ENCODE assay signal across 9 cellular contexts in the genomic region with DNA sequence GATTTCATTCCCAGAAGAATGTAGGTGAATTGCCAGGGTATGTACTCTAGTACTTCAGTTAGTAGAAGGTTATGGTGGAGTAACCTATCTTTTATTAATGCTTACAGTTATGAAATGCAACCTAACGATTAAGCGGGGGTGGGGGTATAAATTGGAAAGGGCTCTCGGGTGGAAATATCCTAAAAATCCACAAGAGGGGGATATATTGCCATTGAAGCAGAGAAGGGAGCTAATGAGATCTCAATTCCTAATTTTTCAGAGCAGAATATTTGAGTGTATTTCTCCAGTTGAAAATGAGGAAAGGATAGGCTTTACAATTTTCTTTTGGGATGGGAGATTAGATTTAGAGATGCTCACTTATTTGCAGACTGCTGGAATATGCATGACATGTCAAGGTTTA.
DNase-seq lines count a peak whose midpoint lies in the region; ATAC-seq and TF ChIP-seq lines count a peak whose summit lies in the region.
"Had no signal": no experiment of that assay in that cellular context is flagged by ENCODE, and none has a peak within 500 bp of the region (broad histone marks: within the 10 kb centered on the region; RNA-seq: fewer than 3 reads in every experiment).

No MANE protein-coding gene starts in this region.

- peaks cover 3% of the 10 kb centered on the region for H3K27me3 Mint-ChIP-seq in neural progenitor cell (ENCODE audit: insufficient read depth, low read depth)
- peaks cover 0 to 7% of the 10 kb centered on the region in 2 donors for H3K27me3 Mint-ChIP-seq in effector memory CD8-positive, alpha-beta T cell

- DNase-seq in GM13977 (ENCODE audit: low spot score) (no peak), NCI-H1694 (lab: John Stamatoyannopoulos, UW) (peak; percentile 26), choroid plexus epithelial cell (ENCODE audit: low read depth) (peak; percentile 34), neural progenitor cell (ENCODE audit: low spot score) (peak; percentile 26)
- DNase-seq in effector memory CD8-positive, alpha-beta T cell: no peak
- DNase-seq: activated gamma-delta T cell had no signal

- no peaks in the 10 kb centered on the region for H3K79me2 ChIP-seq in neural progenitor cell (ENCODE audit: low read depth)

- peaks cover 10% of the 10 kb centered on the region for H3K4me1 Mint-ChIP-seq in neural progenitor cell
- no peaks in the 10 kb centered on the region for H3K4me1 Mint-ChIP-seq in effector memory CD8-positive, alpha-beta T cell (ENCODE audit: low read depth in 2 of 2)

- H3K4me2 ChIP-seq in neural progenitor cell: no peak overlapping the region

- TF ChIP-seq CTCF in GM13977 (IDR thresholded peaks at IDR 0.05; ENCODE audit: extremely low read depth, insufficient read depth, missing control alignments): peak; percentile 12
- peak; percentile 49 for TF ChIP-seq CTCF in choroid plexus epithelial cell (conservative IDR thresholded peaks at IDR 0.05; ENCODE audit: low read depth, low read length)
- peak; percentile 67 for TF ChIP-seq CTCF in neural progenitor cell (IDR thresholded peaks at IDR 0.05)

- H3K36me3 ChIP-seq in neural progenitor cell: no peaks in the 10 kb centered on the region

- in situ Hi-C loops in GM13977 (cut with MboI; ENCODE audit: low pct_unique_long_range_greater_than_20kb, low sequenced_read_pairs, unreplicated experiment): no loop called here

- H3K9me3 Mint-ChIP-seq in neural progenitor cell: no peaks in the 10 kb centered on the region
- H3K9me3 Mint-ChIP-seq in effector memory CD8-positive, alpha-beta T cell: no peaks in the 10 kb centered on the region
- H3K9me3 Mint-ChIP-seq: T-helper 2 cell treated with Interferon-gamma antibody and Interleukin-4, amounts not matched to agents 5 μg/mL and 100 μg/mL, for 36 hours had no signal

- no peak for ATAC-seq in effector memory CD8-positive, alpha-beta T cell (replicated peaks)
- ATAC-seq in GM21529 (IDR thresholded peaks at IDR 0.05; ENCODE audit: unreplicated experiment): no peak
- no peak for ATAC-seq in GM18519 (IDR thresholded peaks at IDR 0.05; ENCODE audit: low FRiP score, unreplicated experiment)

- H2AFZ ChIP-seq in neural progenitor cell (replicated peaks): no peak overlapping the region

- H4K20me1 ChIP-seq in neural progenitor cell (ENCODE audit: low read depth): no peaks in the 10 kb centered on the region

- H3K4me3 ChIP-seq in choroid plexus epithelial cell (ENCODE audit: low read depth, low read length): no peak overlapping the region
- H3K4me3 ChIP-seq in neural progenitor cell: no peak overlapping the region

- no peak overlapping the region for H3K27ac ChIP-seq in neural progenitor cell

- H3K4me3 Mint-ChIP-seq in neural progenitor cell: no peak overlapping the region
- no peak overlapping the region for H3K4me3 Mint-ChIP-seq in effector memory CD8-positive, alpha-beta T cell
- H3K4me3 Mint-ChIP-seq: T-helper 2 cell treated with Interferon-gamma antibody and Interleukin-4, amounts not matched to agents 5 μg/mL and 100 μg/mL, for 36 hours had no signal

- no peaks in the 10 kb centered on the region for H3F3A ChIP-seq in neural progenitor cell (ENCODE audit: low read depth)

- H3K27ac Mint-ChIP-seq in neural progenitor cell: no peak overlapping the region
- no peak overlapping the region for H3K27ac Mint-ChIP-seq in effector memory CD8-positive, alpha-beta T cell
- H3K27ac Mint-ChIP-seq: T-helper 2 cell treated with Interferon-gamma antibody and Interleukin-4, amounts not matched to agents 5 μg/mL and 100 μg/mL, for 36 hours had no signal

- no peaks in the 10 kb centered on the region for H3K4me1 ChIP-seq in neural progenitor cell

- no peaks in the 10 kb centered on the region for H3K9me3 ChIP-seq in neural progenitor cell (ENCODE audit: low read depth)

- no peaks in the 10 kb centered on the region for H3K36me3 Mint-ChIP-seq in neural progenitor cell
- no peaks in the 10 kb centered on the region for H3K36me3 Mint-ChIP-seq in effector memory CD8-positive, alpha-beta T cell (ENCODE audit: insufficient read depth)

- H3K9ac ChIP-seq in neural progenitor cell: no peak overlapping the region

- H3K27me3 ChIP-seq in neural progenitor cell: no peaks in the 10 kb centered on the region

Comparison
In these comparisons a context has a peak if more than half of its experiments do, and no peak if none do; other contexts are left out.
1. DNase-seq: peak in NCI-H1694 (single experiment), choroid plexus epithelial cell (single experiment) and neural progenitor cell (single experiment); none in GM13977 (single experiment) and effector memory CD8-positive, alpha-beta T cell (0 of 3).
2. CTCF ChIP-seq: peak in every context shown above with its lines; median percentile 67 in neural progenitor cell; 49 in choroid plexus epithelial cell; 12 in GM13977.